8 cellular contexts compared by ENCODE assay signal in genomic region chr1:151189638-151190445, GRCh38. TPM values are rescaled to one million over a fixed set of nuclear protein-coding genes. Genes with fewer than 3 reads are reported as not detected.
A peak's percentile ranks its signal among the peaks of the same experiment; 100 is the strongest.
DNase-seq lines count a peak whose midpoint lies in the region; ATAC-seq and TF ChIP-seq lines count a peak whose summit lies in the region.

A gene with protein sequence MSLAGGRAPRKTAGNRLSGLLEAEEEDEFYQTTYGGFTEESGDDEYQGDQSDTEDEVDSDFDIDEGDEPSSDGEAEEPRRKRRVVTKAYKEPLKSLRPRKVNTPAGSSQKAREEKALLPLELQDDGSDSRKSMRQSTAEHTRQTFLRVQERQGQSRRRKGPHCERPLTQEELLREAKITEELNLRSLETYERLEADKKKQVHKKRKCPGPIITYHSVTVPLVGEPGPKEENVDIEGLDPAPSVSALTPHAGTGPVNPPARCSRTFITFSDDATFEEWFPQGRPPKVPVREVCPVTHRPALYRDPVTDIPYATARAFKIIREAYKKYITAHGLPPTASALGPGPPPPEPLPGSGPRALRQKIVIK (minus strand): TSS chr1:151190197. CDS start chr1:151190121, 76 bp downstream.

- H3K27me3 ChIP-seq in DOHH2 (ENCODE audit: control insufficient read depth, low read length) (no peaks in the 10 kb centered on the region), GM23338 (ENCODE audit: insufficient read depth) (no peaks in the 10 kb centered on the region), fibroblast of lung (ENCODE audit: control insufficient read depth, insufficient read depth, low read length) (no peaks in the 10 kb centered on the region)

- CTCF ChIA-PET in RWPE1 (lab: Yijun Ruan, JAX) = interaction anchor here (0.7 kb wide), 1 partner anchor 345 kb away, joined by 3 read pairs; no protein-coding TSS in a partner anchor

- peak within 1 kb of the TSS; percentile 88 for H2AFZ ChIP-seq in GM23338
- H2AFZ ChIP-seq in fibroblast of lung (ENCODE audit: low read length) = peak within 1 kb of the TSS; percentile 75

- H3K4me1 ChIP-seq in DOHH2 (ENCODE audit: control insufficient read depth, low read length) (peaks cover 22% of the 10 kb centered on the region), GM23338 (ENCODE audit: insufficient read depth) (peaks cover 3% of the 10 kb centered on the region; the same call in 1 of the 2 replicates), fibroblast of lung (ENCODE audit: control insufficient read depth, extremely low read depth, insufficient read depth, low read length) (peaks cover 8% of the 10 kb centered on the region)

- H3F3A ChIP-seq in DOHH2 (ENCODE audit: control insufficient read depth, insufficient read depth) = peaks cover 10% of the 10 kb centered on the region
- 0 out of 2 replicates have a peak, but pooled peaks cover 9% of the 10 kb centered on the region for H3F3A ChIP-seq in GM23338 (replicated peaks; ENCODE audit: low read depth)

- peak; percentile 96 for DNase-seq in GM23338 (ENCODE audit: low spot score)
- DNase-seq in LoVo (ENCODE audit: low spot score) = peak; percentile 90
- DNase-seq in RWPE1 (ENCODE audit: low spot score) = peak; percentile 85
- peak; percentile 65 to 80 for DNase-seq in activated T-helper 1 cell treated with anti-CD3 and anti-CD28 coated beads, Interleukin-2, amount 50 U/mL, for 16 hours (ENCODE audit: low read depth in 1 of 2, low spot score in 1 of 2)
- peak; percentile 89 to 93 for DNase-seq in fibroblast of lung (ENCODE audit: low read depth in 2 of 2)
- DNase-seq in naive thymus-derived CD8-positive, alpha-beta T cell = peak; percentile 75 to 91 (median 82)
- DNase-seq in stimulated activated naive CD4-positive, alpha-beta T cell (lab: John Stamatoyannopoulos, UW) = peak; percentile 77 to 85 (median 82)

- peak; percentile 95 for ATAC-seq in GM23338
- ATAC-seq in naive thymus-derived CD8-positive, alpha-beta T cell = peak; percentile 92 to 93

- POLR2A ChIA-PET in RWPE1 (lab: Yijun Ruan, JAX; ENCODE audit: low non-redundant PET) = interaction anchor here (0.6 to 0.7 kb wide), 3 partner anchors 96 to 168 kb away, joined by 3 to 7 read pairs (median 5); no protein-coding TSS in a partner anchor
- POLR2A ChIA-PET in naive thymus-derived CD8-positive, alpha-beta T cell (lab: Charles Lee) = interaction anchor here (0.6 to 2.4 kb wide), 20 partner anchors 9 to 209 kb away, joined by 3 to 41 read pairs (median 5); partner anchors contain the start of genes LYSMD1, PI4KB, PIP5K1A and PSMB4

- H3K9me3 ChIP-seq in DOHH2 (ENCODE audit: control insufficient read depth, insufficient read depth, low read length) (no peaks in the 10 kb centered on the region), fibroblast of lung (ENCODE audit: control insufficient read depth, insufficient read depth, low read depth, low read length) (no peaks in the 10 kb centered on the region)

- H3K9me2 ChIP-seq in DOHH2 (replicated peaks; ENCODE audit: control insufficient read depth, low read length) (no peaks in the 10 kb centered on the region), GM23338 (ENCODE audit: insufficient read depth) (no peaks in the 10 kb centered on the region)

- H3K27me3 Mint-ChIP-seq in GM23338 (ENCODE audit: insufficient read depth, low read depth, poor library complexity) = peaks cover 6% of the 10 kb centered on the region
- no peaks in the 10 kb centered on the region for H3K27me3 Mint-ChIP-seq in naive thymus-derived CD8-positive, alpha-beta T cell

- H3K4me2 ChIP-seq in DOHH2 (ENCODE audit: low read length) (peak within 1 kb of the TSS; percentile 96), GM23338 (peak within 1 kb of the TSS; percentile 87), fibroblast of lung (ENCODE audit: extremely low read depth, insufficient read depth, low read length) (peak within 1 kb of the TSS; percentile 96)

- H3K79me2 ChIP-seq in DOHH2 (ENCODE audit: control insufficient read depth, low read length) = peaks cover 36% of the 10 kb centered on the region
- peaks cover 39% of the 10 kb centered on the region for H3K79me2 ChIP-seq in GM23338 (replicated peaks; ENCODE audit: insufficient read depth)
- H3K79me2 ChIP-seq in fibroblast of lung (ENCODE audit: control insufficient read depth, insufficient read depth, low read length) = peaks cover 28% of the 10 kb centered on the region

- H4K20me1 ChIP-seq in DOHH2 (ENCODE audit: control insufficient read depth, insufficient read depth, low read depth, low read length) (no peaks in the 10 kb centered on the region), GM23338 (replicated peaks; ENCODE audit: insufficient read depth) (no peaks in the 10 kb centered on the region; the same call in 1 of the 2 replicates), fibroblast of lung (ENCODE audit: control insufficient read depth, extremely low read depth, insufficient read depth, low read length) (no peaks in the 10 kb centered on the region)

- TF ChIP-seq CTCF in DOHH2 (IDR thresholded peaks at IDR 0.05; ENCODE audit: low read depth, low read length, poor library complexity, severe bottlenecking) (no peak), GM23338 (conservative IDR thresholded peaks at IDR 0.05; ENCODE audit: low read depth in 2 of 2) (no peak), RWPE1 (conservative IDR thresholded peaks at IDR 0.05; ENCODE audit: low read depth) (no peak), fibroblast of lung (conservative IDR thresholded peaks at IDR 0.05 in 1 of 2, IDR thresholded peaks at IDR 0.05 in 1 of 2; ENCODE audit: low read depth in 1 of 2, low read length in 2 of 2) (no peak)

- peak within 1 kb of the TSS; percentile 99 for H3K27ac Mint-ChIP-seq in GM23338
- H3K27ac Mint-ChIP-seq in naive thymus-derived CD8-positive, alpha-beta T cell = peak within 1 kb of the TSS; percentile 96 to 100 (median 98)

- peaks cover 15% of the 10 kb centered on the region for H3K36me3 ChIP-seq in DOHH2 (ENCODE audit: control insufficient read depth, low read length)
- H3K36me3 ChIP-seq in GM23338 (ENCODE audit: insufficient read depth) = peaks cover 11% of the 10 kb centered on the region
- peaks cover 6% of the 10 kb centered on the region for H3K36me3 ChIP-seq in fibroblast of lung (ENCODE audit: control insufficient read depth, insufficient read depth, low read length)

- H3K9me3 Mint-ChIP-seq in GM23338 = no peaks in the 10 kb centered on the region
- H3K9me3 Mint-ChIP-seq in naive thymus-derived CD8-positive, alpha-beta T cell = no peaks in the 10 kb centered on the region

- H3K9ac ChIP-seq in fibroblast of lung (ENCODE audit: insufficient read depth, low read length) = peak within 1 kb of the TSS; percentile 83

- peak within 1 kb of the TSS; percentile 99 for H3K4me3 Mint-ChIP-seq in GM23338
- peak within 1 kb of the TSS; percentile 91 to 100 (median 99) for H3K4me3 Mint-ChIP-seq in naive thymus-derived CD8-positive, alpha-beta T cell

- H3K36me3 Mint-ChIP-seq in GM23338 (ENCODE audit: low read depth) = peaks cover 12% of the 10 kb centered on the region
- H3K36me3 Mint-ChIP-seq in naive thymus-derived CD8-positive, alpha-beta T cell = peaks cover 0 to 13% (median 0%) of the 10 kb centered on the region in 3 donors

- H3K4me3 ChIP-seq in DOHH2 (ENCODE audit: low read length) = peak within 1 kb of the TSS; percentile 91
- H3K4me3 ChIP-seq in GM23338 = peak within 1 kb of the TSS; percentile 74
- peak within 1 kb of the TSS; percentile 90 to 99 (median 94) for H3K4me3 ChIP-seq in fibroblast of lung (replicated peaks in 1 of 4; ENCODE audit: control extremely low read depth in 1 of 4, insufficient read depth in 1 of 4, low read depth in 3 of 4, low read length in 4 of 4)

- peaks cover 9% of the 10 kb centered on the region; the same call in 2 of the 3 replicates for H3K4me1 Mint-ChIP-seq in GM23338
- peaks cover 14 to 43% (median 33%) of the 10 kb centered on the region in 4 donors for H3K4me1 Mint-ChIP-seq in naive thymus-derived CD8-positive, alpha-beta T cell

- H3K27ac ChIP-seq in DOHH2 (ENCODE audit: low read depth, low read length) (peak within 1 kb of the TSS; percentile 53), GM23338 (ENCODE audit: low read depth) (peak within 1 kb of the TSS; percentile 94), RWPE1 (peak within 1 kb of the TSS; percentile 89), fibroblast of lung (ENCODE audit: insufficient read depth, low read length) (peak within 1 kb of the TSS; percentile 89)

TF ChIP-seq in GM23338, 12 proteins besides CTCF, POLR2A, EP300 and RAD21 (continues in another document):
- TF ChIP-seq ZNF114 (CRISPR knock-in tag; IDR thresholded peaks at IDR 0.05) = no peak
- peak; percentile 30 for TF ChIP-seq REST (IDR thresholded peaks at IDR 0.05; ENCODE audit: unreplicated experiment)

RNA-seq across cellular contexts. Expression of the gene that starts here (rescaled TPM):
- 60.2 and 64.0 TPM in 2 replicates for total RNA-seq in GM23338 (2014; rRNA removed; shearing (Covaris generic))
- polyA plus RNA-seq in GM23338 (2016; fragmentation: Nextera tagmentation; extraction: Ambion mirVana) (90.3 and 95.3 TPM in 2 replicates), fibroblast of lung (43.8 and 57.8 TPM in 2 replicates)
- 42.9 and 47.5 TPM in 2 replicates for total RNA-seq in fibroblast of lung
- 38.2 and 56.5 TPM in 2 replicates for polyA plus RNA-seq in fibroblast of lung (2012)
- 29.1 and 33.5 TPM in 2 replicates for polyA minus RNA-seq in fibroblast of lung (ENCODE audit: low replicate concordance)
- 10 to 100 TPM; 58.3 to 68.9 TPM for total RNA-seq in naive thymus-derived CD8-positive, alpha-beta T cell
- 10 to 100 TPM; 69.7 to 79.1 (median 70.9) TPM for polyA plus RNA-seq in naive thymus-derived CD8-positive, alpha-beta T cell

Comparison
In these comparisons a context has a peak if more than half of its experiments do, and no peak if none do; other contexts are left out.
1. Peak in every context shown above with its lines: DNase-seq, ATAC-seq, H3K4me3 ChIP-seq and H3K27ac ChIP-seq.